17 cellular contexts compared by ENCODE assay signal in the genomic region with DNA sequence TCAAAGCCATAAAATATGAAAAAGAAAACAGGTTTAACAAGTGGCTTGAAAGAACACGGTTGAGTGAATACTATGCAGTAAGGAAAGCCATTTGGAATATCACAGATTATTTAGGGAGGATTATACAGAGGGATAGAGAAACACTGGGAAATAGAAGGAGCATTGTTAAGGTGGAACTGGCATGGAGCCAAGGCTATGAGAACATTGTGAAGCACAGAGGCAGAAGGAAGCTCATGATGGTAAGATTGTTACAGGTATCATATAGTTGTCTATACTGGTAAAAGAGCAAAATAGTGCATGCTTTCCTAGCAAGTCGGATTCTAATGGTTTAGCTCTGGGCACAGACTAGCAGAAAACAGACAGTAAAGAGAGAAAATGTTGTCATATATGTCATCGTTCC.
DNase-seq lines count a peak whose midpoint lies in the region; ATAC-seq and TF ChIP-seq lines count a peak whose summit lies in the region.
"Had no signal": no experiment of that assay in that cellular context is flagged by ENCODE, and none has a peak within 500 bp of the region (broad histone marks: within the 10 kb centered on the region; RNA-seq: fewer than 3 reads in every experiment).

No MANE protein-coding gene starts in this region.

- H3K4ac ChIP-seq in neuronal stem cell (ENCODE audit: low read length): no peak overlapping the region

- H3K27me3 Mint-ChIP-seq in activated T-cell treated with anti-CD3 and anti-CD28 coated beads, Interleukin-2, amount 50 U/mL, for 4 hours (ENCODE audit: low read depth): no peaks in the 10 kb centered on the region
- H3K27me3 Mint-ChIP-seq: activated CD4-positive, alpha-beta T cell treated with anti-CD3 and anti-CD28 coated beads, Interleukin-2, amount 10 ng/mL, durations not matched to agents 7 days and 5 days; activated naive CD8-positive, alpha-beta T cell treated with anti-CD3 and anti-CD28 coated beads for 36 hours had no signal

- DNase-seq in Ammon's horn (ENCODE audit: low spot score): peak; percentile 27
- peak; percentile 6 for DNase-seq in GM23248
- DNase-seq in PC-3: peak; percentile 14
- DNase-seq in glomerular endothelial cell (ENCODE audit: extremely low read depth, low read depth, low spot score): peak; percentile 5
- no peak for DNase-seq in activated T-cell treated with anti-CD3 and anti-CD28 coated beads, Interleukin-2, amount 50 U/mL, for 4 hours
- no peak for DNase-seq in neuronal stem cell (ENCODE audit: low spot score)
- no peak for DNase-seq in activated T-cell treated with anti-CD3 and anti-CD28 coated beads for 4 hours
- no peak for DNase-seq in cerebellar nuclear complex (lab: John Stamatoyannopoulos, UW)
- DNase-seq: activated CD4-positive, alpha-beta T cell treated with anti-CD3 and anti-CD28 coated beads, Interleukin-2, amount 10 ng/mL, durations not matched to agents 7 days and 5 days; activated naive CD8-positive, alpha-beta T cell treated with anti-CD3 and anti-CD28 coated beads for 36 hours; DMS153; gastrocnemius medialis; NCI-H187; right cardiac atrium; stimulated activated CD4-positive, alpha-beta T cell treated with anti-CD3 and anti-CD28 coated beads, Interleukin-1b, Interleukin-23, amount 100 ng/mL, for 48 hours had no signal

- H3K14ac ChIP-seq in neuronal stem cell (ENCODE audit: low read length): no peak overlapping the region

- no peak for ATAC-seq in PC-3
- ATAC-seq in activated T-cell treated with anti-CD3 and anti-CD28 coated beads, Interleukin-2, amount 50 U/mL, for 4 hours: no peak
- ATAC-seq: gastrocnemius medialis, right cardiac atrium had no signal

- H3K9ac ChIP-seq in GM23248: no peak overlapping the region
- no peak overlapping the region for H3K9ac ChIP-seq in PC-3 (ENCODE audit: low read length)
- H3K9ac ChIP-seq in neuronal stem cell (ENCODE audit: low read depth, low read length, poor library complexity): no peak overlapping the region

- no peak overlapping the region for H3K4me3 Mint-ChIP-seq in activated T-cell treated with anti-CD3 and anti-CD28 coated beads, Interleukin-2, amount 50 U/mL, for 4 hours
- H3K4me3 Mint-ChIP-seq: activated CD4-positive, alpha-beta T cell treated with anti-CD3 and anti-CD28 coated beads, Interleukin-2, amount 10 ng/mL, durations not matched to agents 7 days and 5 days; activated naive CD8-positive, alpha-beta T cell treated with anti-CD3 and anti-CD28 coated beads for 36 hours; neural crest cell had no signal

- no peaks in the 10 kb centered on the region for H3K4me1 ChIP-seq in GM23248 (ENCODE audit: insufficient read depth)
- H3K4me1 ChIP-seq in PC-3 (ENCODE audit: insufficient read depth, low read length): no peaks in the 10 kb centered on the region
- no peaks in the 10 kb centered on the region for H3K4me1 ChIP-seq in neuronal stem cell (ENCODE audit: control insufficient read depth in 2 of 2, insufficient read depth in 1 of 2, low read depth in 1 of 2, low read length in 2 of 2)
- H3K4me1 ChIP-seq: gastrocnemius medialis, SJSA1 had no signal

- H3K27ac ChIP-seq in GM23248 (no peak overlapping the region), PC-3 (ENCODE audit: low read length) (no peak overlapping the region), neuronal stem cell (replicated peaks; ENCODE audit: low read length) (no peak overlapping the region)
- H3K27ac ChIP-seq: gastrocnemius medialis, SJSA1 had no signal

- H3K18ac ChIP-seq in neuronal stem cell (ENCODE audit: low read length): no peak overlapping the region

- in situ Hi-C loops in GM23248 (cut with MboI): no loop called here

- H4K20me1 ChIP-seq in GM23248 (ENCODE audit: insufficient read depth) (no peaks in the 10 kb centered on the region), PC-3 (ENCODE audit: low read length) (no peaks in the 10 kb centered on the region)

- H3F3A ChIP-seq in GM23248 (ENCODE audit: insufficient read depth): peaks cover 12% of the 10 kb centered on the region; the same call in 1 of the 2 replicates
- H3F3A ChIP-seq in PC-3 (ENCODE audit: low read length, unreplicated experiment): no peaks in the 10 kb centered on the region

- no peak overlapping the region for H2BK15ac ChIP-seq in neuronal stem cell (ENCODE audit: low read length)

- intact Hi-C loops in PC-3 (cut with micrococcal nuclease): no loop called here

- H3K23ac ChIP-seq in neuronal stem cell (ENCODE audit: low read depth, low read length, poor library complexity): no peak overlapping the region

- H3K9me3 Mint-ChIP-seq in activated T-cell treated with anti-CD3 and anti-CD28 coated beads, Interleukin-2, amount 50 U/mL, for 4 hours: peaks cover 8% of the 10 kb centered on the region
- H3K9me3 Mint-ChIP-seq: activated CD4-positive, alpha-beta T cell treated with anti-CD3 and anti-CD28 coated beads, Interleukin-2, amount 10 ng/mL, durations not matched to agents 7 days and 5 days had no signal

- no peaks in the 10 kb centered on the region for H3K9me3 ChIP-seq in GM23248 (ENCODE audit: low read depth)
- no peaks in the 10 kb centered on the region for H3K9me3 ChIP-seq in PC-3 (ENCODE audit: low read length)
- peaks cover 0 to 13% of the 10 kb centered on the region in 2 donors for H3K9me3 ChIP-seq in neuronal stem cell (replicated peaks in 1 of 2; ENCODE audit: control insufficient read depth in 2 of 2, insufficient read depth in 1 of 2, low read depth in 1 of 2, low read length in 2 of 2)
- H3K9me3 ChIP-seq: gastrocnemius medialis, SJSA1 had no signal

- H3K4me1 Mint-ChIP-seq in activated T-cell treated with anti-CD3 and anti-CD28 coated beads, Interleukin-2, amount 50 U/mL, for 4 hours (ENCODE audit: low read depth): no peaks in the 10 kb centered on the region
- H3K4me1 Mint-ChIP-seq: activated CD4-positive, alpha-beta T cell treated with anti-CD3 and anti-CD28 coated beads, Interleukin-2, amount 10 ng/mL, durations not matched to agents 7 days and 5 days; activated naive CD8-positive, alpha-beta T cell treated with anti-CD3 and anti-CD28 coated beads for 36 hours; neural crest cell had no signal

- H2AK5ac ChIP-seq in neuronal stem cell (ENCODE audit: low read depth, low read length): no peak overlapping the region

- 76 to 86% methylated on average over 3 of the region's 3 CpGs for WGBS in GM23248 (ENCODE audit: low coverage in 1 of 2, low lambda C conversion rate in 2 of 2, missing lambda C conversion rate in 2 of 2), 2 experiments
- WGBS in neuronal stem cell (ENCODE audit: extremely low coverage in 2 of 2, insufficient read length in 2 of 2, insufficient replicate concordance in 1 of 2), 2 donors: no CpG with 5 or more reads among the region's 3 CpGs

- H3K36me3 ChIP-seq in GM23248 (ENCODE audit: low read depth) (no peaks in the 10 kb centered on the region), PC-3 (ENCODE audit: low read depth, low read length) (no peaks in the 10 kb centered on the region), neuronal stem cell (replicated peaks in 1 of 2; ENCODE audit: control insufficient read depth in 2 of 2, insufficient read depth in 2 of 2, low read length in 2 of 2) (no peaks in the 10 kb centered on the region)
- H3K36me3 ChIP-seq: gastrocnemius medialis, SJSA1 had no signal

- POLR2A ChIA-PET in PC-3 (lab: Charles Lee; ENCODE audit: unreplicated experiment): no interaction called here

- H4K91ac ChIP-seq in neuronal stem cell (ENCODE audit: low read depth, low read length, poor library complexity): no peak overlapping the region

- H3K4me2 ChIP-seq in GM23248 (ENCODE audit: unreplicated experiment) (no peak overlapping the region), PC-3 (ENCODE audit: low read length) (no peak overlapping the region), neuronal stem cell (ENCODE audit: insufficient read depth, low read length, poor library complexity, severe bottlenecking) (no peak overlapping the region)

- H3K36me3 Mint-ChIP-seq in activated T-cell treated with anti-CD3 and anti-CD28 coated beads, Interleukin-2, amount 50 U/mL, for 4 hours (ENCODE audit: insufficient read depth): peaks cover 5% of the 10 kb centered on the region
- H3K36me3 Mint-ChIP-seq: activated naive CD8-positive, alpha-beta T cell treated with anti-CD3 and anti-CD28 coated beads for 36 hours had no signal

- H2BK12ac ChIP-seq in neuronal stem cell (ENCODE audit: low read length): no peak overlapping the region

- H3K9me2 ChIP-seq in GM23248 (ENCODE audit: insufficient read depth) (no peaks in the 10 kb centered on the region), PC-3 (replicated peaks; ENCODE audit: low read length) (no peaks in the 10 kb centered on the region)

- TF ChIP-seq CTCF in PC-3 (conservative IDR thresholded peaks at IDR 0.05; ENCODE audit: low read depth, low read length): no peak

- CTCF ChIA-PET in PC-3 (lab: Charles Lee): no interaction called here

- no peak overlapping the region for H3K4me3 ChIP-seq in GM23248
- no peak overlapping the region for H3K4me3 ChIP-seq in PC-3 (ENCODE audit: low read length)
- no peak overlapping the region for H3K4me3 ChIP-seq in neuronal stem cell (ENCODE audit: low read length in 2 of 2)
- H3K4me3 ChIP-seq: gastrocnemius medialis, SJSA1 had no signal

- no peaks in the 10 kb centered on the region for H3K79me1 ChIP-seq in neuronal stem cell (ENCODE audit: low read depth, low read length)

- no peaks in the 10 kb centered on the region for H3K27me3 ChIP-seq in GM23248 (replicated peaks; ENCODE audit: insufficient read depth)
- no peaks in the 10 kb centered on the region for H3K27me3 ChIP-seq in PC-3 (ENCODE audit: low read length)
- H3K27me3 ChIP-seq in neuronal stem cell (ENCODE audit: control insufficient read depth in 3 of 3, insufficient read depth in 3 of 3, low read depth in 1 of 3, low read length in 3 of 3): no peaks in the 10 kb centered on the region
- H3K27me3 ChIP-seq: gastrocnemius medialis, SJSA1 had no signal

- H2AFZ ChIP-seq in GM23248 (no peak overlapping the region), PC-3 (ENCODE audit: low read length) (no peak overlapping the region), neuronal stem cell (ENCODE audit: low read length) (no peak overlapping the region)

- no peaks in the 10 kb centered on the region for H3K79me2 ChIP-seq in GM23248 (ENCODE audit: insufficient read depth)
- H3K79me2 ChIP-seq in PC-3 (ENCODE audit: low read length): no peaks in the 10 kb centered on the region

- no peak overlapping the region for H2BK5ac ChIP-seq in neuronal stem cell (ENCODE audit: low read length)

- H2BK120ac ChIP-seq in neuronal stem cell (ENCODE audit: low read depth, low read length): no peak overlapping the region

- no peak overlapping the region for H4K8ac ChIP-seq in neuronal stem cell (ENCODE audit: low read depth, low read length)

- no TSS peak for BruUV-seq in PC-3 (replicated peaks; lab: Mats Ljungman, UMichigan)

Comparison
In these comparisons a context has a peak if more than half of its experiments do, and no peak if none do; other contexts are left out.
1. DNase-seq: peak in Ammon's horn (single experiment), GM23248 (single experiment), PC-3 (single experiment) and glomerular endothelial cell (single experiment); none in activated T-cell treated with anti-CD3 and anti-CD28 coated beads, Interleukin-2, amount 50 U/mL, for 4 hours (single experiment), neuronal stem cell (single experiment), activated T-cell treated with anti-CD3 and anti-CD28 coated beads for 4 hours (single experiment) and cerebellar nuclear complex (0 of 2).